In genomic region chr19:55189424-55189823, GRCh38 we compare ENCODE assay signal across 11 cellular contexts. TPM values are rescaled to one million over a fixed set of nuclear protein-coding genes. Genes with fewer than 3 reads are reported as not detected.
A peak's percentile ranks its signal among the peaks of the same experiment; 100 is the strongest.
DNase-seq lines count a peak whose midpoint lies in the region; ATAC-seq, FAIRE-seq and TF ChIP-seq lines count a peak whose summit lies in the region.
"Had no signal": no experiment of that assay in that cellular context is flagged by ENCODE, and none has a peak within 500 bp of the region (broad histone marks: within the 10 kb centered on the region; RNA-seq: fewer than 3 reads in every experiment).

No MANE protein-coding gene starts in this region.

- TF ChIP-seq CTCF in nephron progenitor cell (IDR thresholded peaks at IDR 0.05), result no peak

- H3K27me3 Mint-ChIP-seq in activated T-helper 1 cell treated with anti-CD3 and anti-CD28 coated beads, Interleukin-12 subunit alpha, Interleukin-12 subunit beta, Interleukin-2, Interleukin-4 antibody, amounts not matched to agents 30 ng/mL and 10 ng/mL and 1 ng/mL, durations not matched to agents 14 hours and 24 hours and 36 hours (ENCODE audit: insufficient read depth), result no peaks in the 10 kb centered on the region
- H3K27me3 Mint-ChIP-seq in nephron progenitor cell (ENCODE audit: low read depth, poor library complexity), result peaks cover 78% of the 10 kb centered on the region

- intact Hi-C loops in activated T-helper 1 cell treated with anti-CD3 and anti-CD28 coated beads, Interleukin-12 subunit alpha, Interleukin-12 subunit beta, Interleukin-2, Interleukin-4 antibody, amounts not matched to agents 30 ng/mL and 10 ng/mL and 1 ng/mL, durations not matched to agents 14 hours and 24 hours and 36 hours (cut with micrococcal nuclease), result no loop called here
- intact Hi-C loops in head of caudate nucleus (cut with DNase I), result no loop called here

- DNase-seq in HK-2 (ENCODE audit: unreplicated experiment) (peak; percentile 95), head of caudate nucleus (peak in 41 of 42 donors; percentile 37 to 92 (median 69)), stromal cell of bone marrow (ENCODE audit: low read depth) (peak; percentile 88), nephron progenitor cell (no peak), midbrain (lab: John Stamatoyannopoulos, UW) (no peak), GM12892 (ENCODE audit: insufficient read length) (no peak)
- DNase-seq in activated T-helper 1 cell treated with anti-CD3 and anti-CD28 coated beads, Interleukin-12 subunit alpha, Interleukin-12 subunit beta, Interleukin-2, Interleukin-4 antibody, amounts not matched to agents 30 ng/mL and 10 ng/mL and 1 ng/mL, durations not matched to agents 14 hours and 24 hours and 36 hours (ENCODE audit: low spot score), result no peak
- DNase-seq: NCI-H526 had no signal

- no peak for FAIRE-seq in GM12892 (lab: Jason Lieb, UNC)
- FAIRE-seq: endometrium had no signal

- peak overlapping the region; percentile 51 for H3K27ac Mint-ChIP-seq in activated T-helper 1 cell treated with anti-CD3 and anti-CD28 coated beads, Interleukin-12 subunit alpha, Interleukin-12 subunit beta, Interleukin-2, Interleukin-4 antibody, amounts not matched to agents 30 ng/mL and 10 ng/mL and 1 ng/mL, durations not matched to agents 14 hours and 24 hours and 36 hours
- no peak overlapping the region for H3K27ac Mint-ChIP-seq in nephron progenitor cell
- H3K27ac Mint-ChIP-seq: progenitor cell of endocrine pancreas had no signal

- H3K9me3 Mint-ChIP-seq in activated T-helper 1 cell treated with anti-CD3 and anti-CD28 coated beads, Interleukin-12 subunit alpha, Interleukin-12 subunit beta, Interleukin-2, Interleukin-4 antibody, amounts not matched to agents 30 ng/mL and 10 ng/mL and 1 ng/mL, durations not matched to agents 14 hours and 24 hours and 36 hours, result no peaks in the 10 kb centered on the region
- no peaks in the 10 kb centered on the region for H3K9me3 Mint-ChIP-seq in nephron progenitor cell

- no peak for TF ChIP-seq POLR2A in GM12892 (IDR thresholded peaks at IDR 0.05; ENCODE audit: low read depth, low read length)

- ATAC-seq in HG03095 (IDR thresholded peaks at IDR 0.05; ENCODE audit: unreplicated experiment), result no peak

- H3K36me3 Mint-ChIP-seq in activated T-helper 1 cell treated with anti-CD3 and anti-CD28 coated beads, Interleukin-12 subunit alpha, Interleukin-12 subunit beta, Interleukin-2, Interleukin-4 antibody, amounts not matched to agents 30 ng/mL and 10 ng/mL and 1 ng/mL, durations not matched to agents 14 hours and 24 hours and 36 hours (ENCODE audit: low read depth), result no peaks in the 10 kb centered on the region
- no peaks in the 10 kb centered on the region for H3K36me3 Mint-ChIP-seq in nephron progenitor cell (ENCODE audit: low read depth)

- H3K4me1 Mint-ChIP-seq in activated T-helper 1 cell treated with anti-CD3 and anti-CD28 coated beads, Interleukin-12 subunit alpha, Interleukin-12 subunit beta, Interleukin-2, Interleukin-4 antibody, amounts not matched to agents 30 ng/mL and 10 ng/mL and 1 ng/mL, durations not matched to agents 14 hours and 24 hours and 36 hours (ENCODE audit: low read depth), result peaks cover 17% of the 10 kb centered on the region
- H3K4me1 Mint-ChIP-seq in nephron progenitor cell, result no peaks in the 10 kb centered on the region

- no peak overlapping the region for H3K4me3 Mint-ChIP-seq in activated T-helper 1 cell treated with anti-CD3 and anti-CD28 coated beads, Interleukin-12 subunit alpha, Interleukin-12 subunit beta, Interleukin-2, Interleukin-4 antibody, amounts not matched to agents 30 ng/mL and 10 ng/mL and 1 ng/mL, durations not matched to agents 14 hours and 24 hours and 36 hours
- no peak overlapping the region for H3K4me3 Mint-ChIP-seq in nephron progenitor cell

RNA-seq across cellular contexts. Expression of gene SYT5, which starts 9.3 kb away (rescaled TPM):
- not detected in 2 replicates for total RNA-seq in activated T-helper 1 cell treated with anti-CD3 and anti-CD28 coated beads, Interleukin-12 subunit alpha, Interleukin-12 subunit beta, Interleukin-2, Interleukin-4 antibody, amounts not matched to agents 30 ng/mL and 10 ng/mL and 1 ng/mL, durations not matched to agents 14 hours and 24 hours and 36 hours
- not detected for polyA plus RNA-seq in GM12892 (2012; ENCODE audit: missing spikeins)

RNA-seq across cellular contexts. Expression of gene PTPRH, which starts 19.9 kb away (rescaled TPM):
- 0.16 TPM in 1 of 2 replicates, not detected in the other for total RNA-seq in activated T-helper 1 cell treated with anti-CD3 and anti-CD28 coated beads, Interleukin-12 subunit alpha, Interleukin-12 subunit beta, Interleukin-2, Interleukin-4 antibody, amounts not matched to agents 30 ng/mL and 10 ng/mL and 1 ng/mL, durations not matched to agents 14 hours and 24 hours and 36 hours
- polyA plus RNA-seq in GM12892 (2012; ENCODE audit: missing spikeins), result not detected

RNA-seq across cellular contexts. Expression of gene DNAAF3, which starts 23.0 kb away (rescaled TPM):
- total RNA-seq in activated T-helper 1 cell treated with anti-CD3 and anti-CD28 coated beads, Interleukin-12 subunit alpha, Interleukin-12 subunit beta, Interleukin-2, Interleukin-4 antibody, amounts not matched to agents 30 ng/mL and 10 ng/mL and 1 ng/mL, durations not matched to agents 14 hours and 24 hours and 36 hours, result 0.36 TPM in 1 of 2 replicates, not detected in the other
- polyA plus RNA-seq in GM12892 (2012; ENCODE audit: missing spikeins), result not detected

RNA-seq across cellular contexts. Expression of gene TNNI3, which starts 31.9 kb away (rescaled TPM):
- not detected in 2 replicates for total RNA-seq in activated T-helper 1 cell treated with anti-CD3 and anti-CD28 coated beads, Interleukin-12 subunit alpha, Interleukin-12 subunit beta, Interleukin-2, Interleukin-4 antibody, amounts not matched to agents 30 ng/mL and 10 ng/mL and 1 ng/mL, durations not matched to agents 14 hours and 24 hours and 36 hours
- not detected for polyA plus RNA-seq in GM12892 (2012; ENCODE audit: missing spikeins)

RNA-seq across cellular contexts. Expression of gene TMEM86B, which starts 39.1 kb away (rescaled TPM):
- total RNA-seq in activated T-helper 1 cell treated with anti-CD3 and anti-CD28 coated beads, Interleukin-12 subunit alpha, Interleukin-12 subunit beta, Interleukin-2, Interleukin-4 antibody, amounts not matched to agents 30 ng/mL and 10 ng/mL and 1 ng/mL, durations not matched to agents 14 hours and 24 hours and 36 hours, result 7.7 and 8.3 TPM in 2 replicates
- polyA plus RNA-seq in GM12892 (2012; ENCODE audit: missing spikeins), result 2.0 TPM

Comparison
In these comparisons a context has a peak if more than half of its experiments do, and no peak if none do; other contexts are left out.
1. DNase-seq: peak in HK-2 (single experiment), head of caudate nucleus (41 of 42) and stromal cell of bone marrow (single experiment); none in activated T-helper 1 cell treated with anti-CD3 and anti-CD28 coated beads, Interleukin-12 subunit alpha, Interleukin-12 subunit beta, Interleukin-2, Interleukin-4 antibody, amounts not matched to agents 30 ng/mL and 10 ng/mL and 1 ng/mL, durations not matched to agents 14 hours and 24 hours and 36 hours (single experiment), nephron progenitor cell (single experiment), midbrain (single experiment) and GM12892 (single experiment).